In genomic region chr5:147522435-147522834, GRCh38 we compare ENCODE assay signal across 17 cellular contexts. TPM values are rescaled to one million over a fixed set of nuclear protein-coding genes. Genes with fewer than 3 reads are reported as not detected.
DNase-seq lines count a peak whose midpoint lies in the region; ATAC-seq, FAIRE-seq and TF ChIP-seq lines count a peak whose summit lies in the region.
"Had no signal": no experiment of that assay in that cellular context is flagged by ENCODE, and none has a peak within 500 bp of the region (broad histone marks: within the 10 kb centered on the region; RNA-seq: fewer than 3 reads in every experiment).

No MANE protein-coding gene starts in this region.

- BruUV-seq in MCF 10A (replicated peaks; lab: Mats Ljungman, UMichigan) = no TSS peak

- no peak overlapping the region for H3K23ac ChIP-seq in H1 (ENCODE audit: insufficient read length)

- H3K4me2 ChIP-seq in H1 (ENCODE audit: insufficient read depth in 1 of 2, low read depth in 2 of 2, low read length in 2 of 2) = no peak overlapping the region
- no peak overlapping the region for H3K4me2 ChIP-seq in MM.1S (ENCODE audit: low read depth, low read length)
- H3K4me2 ChIP-seq: smooth muscle cell had no signal

- POLR2A ChIA-PET in MCF 10A (lab: Yijun Ruan, JAX) = no interaction called here
- POLR2A ChIA-PET in H1 (lab: Charles Lee; ENCODE audit: partially characterized antibody) = no interaction called here

- no peak overlapping the region for H3K4ac ChIP-seq in H1 (replicated peaks; ENCODE audit: insufficient read length, low read depth, low read length)

- H4K8ac ChIP-seq in H1 (ENCODE audit: extremely low read depth, insufficient read depth, low read length) = no peak overlapping the region

- no peaks in the 10 kb centered on the region for H3K36me3 ChIP-seq in breast epithelium
- H3K36me3 ChIP-seq in H1 (ENCODE audit: control insufficient read depth in 2 of 4, insufficient read depth in 4 of 4, low read length in 3 of 4) = no peaks in the 10 kb centered on the region
- H3K36me3 ChIP-seq in MM.1S (replicated peaks; ENCODE audit: insufficient read depth, low read length) = no peaks in the 10 kb centered on the region
- H3K36me3 ChIP-seq: cardiac muscle cell had no signal

- no peaks in the 10 kb centered on the region for H3K9me3 Mint-ChIP-seq in MCF 10A (ENCODE audit: unreplicated experiment)
- H3K9me3 Mint-ChIP-seq: WTC11 had no signal

- H2BK20ac ChIP-seq in H1 (ENCODE audit: low read length) = no peak overlapping the region

- H3K36me3 Mint-ChIP-seq in MCF 10A (ENCODE audit: insufficient read depth, unreplicated experiment) = no peaks in the 10 kb centered on the region
- H3K36me3 Mint-ChIP-seq: WTC11 had no signal

- TF ChIP-seq CTCF in MCF 10A (IDR thresholded peaks at IDR 0.05; ENCODE audit: unreplicated experiment) (no peak), breast epithelium (IDR thresholded peaks at IDR 0.05) (no peak), H1 (IDR thresholded peaks at IDR 0.05; ENCODE audit: control extremely low read depth in 1 of 3, insufficient read depth in 1 of 3, low read depth in 1 of 3, low read length in 3 of 3) (no peak), MM.1S (IDR thresholded peaks at IDR 0.05; ENCODE audit: low read length) (no peak)

- intact Hi-C loops in MCF 10A (cut with micrococcal nuclease) (no loop called here), breast epithelium (cut with DNase I; ENCODE audit: low total_unique reads) (loop anchor here (5.0 kb wide), 1 partner anchor 1455 kb away; no protein-coding TSS in a partner anchor)

- no peaks in the 10 kb centered on the region for H3F3A ChIP-seq in MM.1S (ENCODE audit: insufficient read depth, low read length)

- no peaks in the 10 kb centered on the region for H3K23me2 ChIP-seq in H1 (ENCODE audit: low read depth, low read length)

- H3K27ac Mint-ChIP-seq in MCF 10A (ENCODE audit: low read depth, unreplicated experiment) = no peak overlapping the region
- H3K27ac Mint-ChIP-seq: WTC11 had no signal

- no peak overlapping the region for H2BK120ac ChIP-seq in H1 (replicated peaks; ENCODE audit: low read depth, low read length)

- H3K79me2 ChIP-seq in H1 (ENCODE audit: control insufficient read depth in 1 of 2, insufficient read depth in 2 of 2, low read length in 2 of 2) (no peaks in the 10 kb centered on the region), MM.1S (ENCODE audit: low read length) (no peaks in the 10 kb centered on the region)

- DNase-seq in MCF 10A (ENCODE audit: unreplicated experiment) = peak; percentile 62
- no peak for DNase-seq in breast epithelium (ENCODE audit: low spot score in 2 of 2)
- DNase-seq in NCI-H82 (lab: John Stamatoyannopoulos, UW) = peak; percentile 77
- no peak for DNase-seq in H1 (ENCODE audit: low read depth in 1 of 2, low spot score in 2 of 2)
- DNase-seq in urothelium cell line (ENCODE audit: low spot score) = no peak
- no peak for DNase-seq in MM.1S
- DNase-seq in activated naive CD4-positive, alpha-beta T cell (lab: John Stamatoyannopoulos, UW) = no peak
- DNase-seq: activated naive CD4-positive, alpha-beta T cell treated with Interleukin-2 at 50 U/mL for 16 hours; effector memory CD4-positive, alpha-beta T cell; midbrain; NCI-H2029 treated with DMSO at 0.1 percent for 48 hours had no signal

- ATAC-seq in GM19467 (IDR thresholded peaks at IDR 0.05; ENCODE audit: unreplicated experiment) = no peak
- ATAC-seq: WTC11 had no signal

- H2AFZ ChIP-seq in H1 (ENCODE audit: low read length) (no peak overlapping the region), MM.1S (ENCODE audit: low read length) (no peak overlapping the region)

- H3K27ac ChIP-seq in breast epithelium (no peak overlapping the region), H1 (ENCODE audit: low read depth, low read length) (no peak overlapping the region), MM.1S (ENCODE audit: low read length) (no peak overlapping the region)
- H3K27ac ChIP-seq: cardiac muscle cell had no signal

- no peak overlapping the region for H3K14ac ChIP-seq in H1 (ENCODE audit: insufficient read length)

- no peak overlapping the region for H4K5ac ChIP-seq in H1 (ENCODE audit: insufficient read length, low read depth, low read length)

- no peak overlapping the region for H3K56ac ChIP-seq in H1 (replicated peaks; ENCODE audit: insufficient read length, low read depth, low read length)

- no peak overlapping the region for H2BK15ac ChIP-seq in H1 (ENCODE audit: low read length)

- H3K9me3 ChIP-seq in breast epithelium (no peaks in the 10 kb centered on the region), H1 (ENCODE audit: insufficient read depth in 2 of 2, low read depth in 1 of 2, low read length in 1 of 2) (no peaks in the 10 kb centered on the region), MM.1S (replicated peaks; ENCODE audit: insufficient read depth, low read length) (no peaks in the 10 kb centered on the region)

- H3K18ac ChIP-seq in H1 (ENCODE audit: extremely low read depth, low read length) = no peak overlapping the region

- no peak for TF ChIP-seq RAD21 in H1 (IDR thresholded peaks at IDR 0.05 in 1 of 2, conservative IDR thresholded peaks at IDR 0.05 in 1 of 2; ENCODE audit: low read depth in 2 of 2, low read length in 2 of 2)

- H3K9me2 ChIP-seq in MM.1S (replicated peaks; ENCODE audit: insufficient read depth, low read length) = no peaks in the 10 kb centered on the region

- no peaks in the 10 kb centered on the region for H3K79me1 ChIP-seq in H1 (ENCODE audit: low read depth, low read length)

- H3K27me3 Mint-ChIP-seq in MCF 10A (ENCODE audit: insufficient read depth, unreplicated experiment) = peaks cover 25% of the 10 kb centered on the region

- H3K4me1 ChIP-seq in breast epithelium (no peaks in the 10 kb centered on the region), H1 (replicated peaks in 1 of 4; ENCODE audit: control insufficient read depth in 3 of 4, insufficient read depth in 4 of 4, low read length in 3 of 4) (peaks cover 0 to 7% (median 4%) of the 10 kb centered on the region in 4 experiments; a peak in 4 of 7 replicates), MM.1S (ENCODE audit: low read length) (no peaks in the 10 kb centered on the region)

- H2AK5ac ChIP-seq in H1 (ENCODE audit: low read depth, low read length) = no peak overlapping the region

- H3K27me3 ChIP-seq in breast epithelium (no peaks in the 10 kb centered on the region), H1 (replicated peaks in 1 of 4; ENCODE audit: control insufficient read depth in 3 of 4, extremely low read depth in 1 of 4, insufficient read depth in 3 of 4, low read length in 3 of 4) (no peaks in the 10 kb centered on the region), MM.1S (replicated peaks; ENCODE audit: insufficient read depth, low read length) (no peaks in the 10 kb centered on the region)
- H3K27me3 ChIP-seq: cardiac muscle cell had no signal

- no peaks in the 10 kb centered on the region for H4K20me1 ChIP-seq in H1 (replicated peaks in 1 of 2; ENCODE audit: control insufficient read depth in 1 of 2, insufficient read depth in 2 of 2, low read length in 2 of 2)
- no peaks in the 10 kb centered on the region for H4K20me1 ChIP-seq in MM.1S (ENCODE audit: insufficient read depth, low read length)

- FAIRE-seq in H1 (lab: Jason Lieb, UNC) (peak; percentile 62), urothelium cell line (lab: Jason Lieb, UNC) (peak; percentile 5)
- FAIRE-seq: islet of Langerhans had no signal

- no peak overlapping the region for H3K4me3 ChIP-seq in breast epithelium
- H3K4me3 ChIP-seq in H1 (ENCODE audit: extremely low read depth in 1 of 4, insufficient read depth in 2 of 4, low read depth in 3 of 4, low read length in 4 of 4) = no peak overlapping the region
- no peak overlapping the region for H3K4me3 ChIP-seq in MM.1S (ENCODE audit: low read length)
- H3K4me3 ChIP-seq: cardiac muscle cell, smooth muscle cell had no signal

- no peak overlapping the region for H2BK5ac ChIP-seq in H1 (ENCODE audit: low read depth, low read length)

- 75% methylated on average over 3 of the region's 3 CpGs; no CpG with 5 or more reads in 1 of the 2 experiments for WGBS in H1 (ENCODE audit: extremely low coverage in 1 of 2, insufficient coverage in 1 of 2, insufficient read length in 1 of 2, insufficient replicate concordance in 2 of 2, low coverage in 1 of 2, low lambda C conversion rate in 2 of 2, missing lambda C conversion rate in 1 of 2), 2 experiments

- no peak overlapping the region for H2BK12ac ChIP-seq in H1 (ENCODE audit: low read depth, low read length)

- TF ChIP-seq POLR2A in breast epithelium (IDR thresholded peaks at IDR 0.05) = no peak
- no peak for TF ChIP-seq POLR2A in H1 (IDR thresholded peaks at IDR 0.05; ENCODE audit: control extremely low read depth in 1 of 2, low read depth in 2 of 2, low read length in 2 of 2)

- no peak overlapping the region for H3K9ac ChIP-seq in H1 (replicated peaks in 1 of 4; ENCODE audit: extremely low read depth in 1 of 4, low read depth in 3 of 4, low read length in 3 of 4)
- H3K9ac ChIP-seq in MM.1S (ENCODE audit: low read length) = no peak overlapping the region

- H3K4me3 Mint-ChIP-seq in MCF 10A (ENCODE audit: unreplicated experiment) = no peak overlapping the region
- H3K4me3 Mint-ChIP-seq: WTC11 had no signal

- TF ChIP-seq EP300 in H1 (IDR thresholded peaks at IDR 0.05; ENCODE audit: borderline replicate concordance in 1 of 2, low read depth in 2 of 2, low read length in 2 of 2) = no peak

- H4K91ac ChIP-seq in H1 (replicated peaks; ENCODE audit: insufficient read length, low read length) = no peak overlapping the region

- peaks cover 19% of the 10 kb centered on the region for H3K4me1 Mint-ChIP-seq in MCF 10A (ENCODE audit: insufficient read depth, unreplicated experiment)

- CTCF ChIA-PET in MCF 10A (lab: Yijun Ruan, JAX) = interaction anchor here (0.5 to 1.9 kb wide), 2 partner anchors 16 to 406 kb away, joined by 3 to 4 read pairs; no protein-coding TSS in a partner anchor
- CTCF ChIA-PET in H1 (lab: Charles Lee; ENCODE audit: partially characterized antibody) = interaction anchor here (1.1 kb wide), 2 partner anchors 55 to 59 kb away, joined by 3 to 4 read pairs; no protein-coding TSS in a partner anchor

TF ChIP-seq in H1, 55 proteins besides CTCF, POLR2A, EP300 and RAD21 (continues in another document):
- TF ChIP-seq CREB1 (IDR thresholded peaks at IDR 0.05) (no peak), TEAD4 (IDR thresholded peaks at IDR 0.05; ENCODE audit: low read depth, low read length) (0 out of 2 replicates have a peak, but pooled peaks have one; percentile 20), YY1 (IDR thresholded peaks at IDR 0.05; ENCODE audit: low read depth, low read length) (no peak)

RNA-seq across cellular contexts. Expression of gene DPYSL3, which starts 12.6 kb away (rescaled TPM):
- 8.2 and 8.9 TPM in 2 replicates for total RNA-seq in MCF 10A (2022)
- 10 to 100 TPM; 34.4 to 73.1 (median 34.7) TPM for total RNA-seq in breast epithelium
- 385 and 387 TPM in 2 replicates for total RNA-seq in H1 (2021; fragmentation: NEBNext Ultra II Directional; extraction: Animal tissue kit (Norgen Biotek cat#: 25700))
- 268 and 379 TPM in 2 replicates for polyA plus RNA-seq in H1 (2011; rRNA removed)
- 317 TPM for polyA plus RNA-seq in H1 (2011; cell fraction: cytosol; rRNA removed)
- 677 TPM for polyA plus RNA-seq in H1 (2011; cell fraction: nucleus; rRNA removed)
- polyA plus RNA-seq in H1 (2012, experiment 1 of 2) = 326 to 382 TPM (median 347 TPM) in 4 replicates
- 81.6 TPM for polyA plus RNA-seq in H1 (2012, experiment 2 of 2)
- 177 TPM for polyA plus RNA-seq in H1 (2013, experiment 1 of 2)
- polyA plus RNA-seq in H1 (2013, experiment 2 of 2) = 173 TPM
- polyA minus RNA-seq in H1 (2011; rRNA and poly(A)+ RNA removed) = 603 and 732 TPM in 2 replicates
- 438 TPM for polyA minus RNA-seq in H1 (2011; cell fraction: cytosol; rRNA and poly(A)+ RNA removed)
- polyA minus RNA-seq in H1 (2011; cell fraction: nucleus; rRNA and poly(A)+ RNA removed) = 284 TPM
- total RNA-seq: OCI-LY7 had no signal

Comparison
In these comparisons a context has a peak if more than half of its experiments do, and no peak if none do; other contexts are left out.
1. DNase-seq: peak in MCF 10A (single experiment) and NCI-H82 (single experiment); none in breast epithelium (0 of 2), H1 (0 of 2), urothelium cell line (single experiment), MM.1S (single experiment) and activated naive CD4-positive, alpha-beta T cell (0 of 4).